ENCODE assay signal across 8 cellular contexts in the genomic region with DNA sequence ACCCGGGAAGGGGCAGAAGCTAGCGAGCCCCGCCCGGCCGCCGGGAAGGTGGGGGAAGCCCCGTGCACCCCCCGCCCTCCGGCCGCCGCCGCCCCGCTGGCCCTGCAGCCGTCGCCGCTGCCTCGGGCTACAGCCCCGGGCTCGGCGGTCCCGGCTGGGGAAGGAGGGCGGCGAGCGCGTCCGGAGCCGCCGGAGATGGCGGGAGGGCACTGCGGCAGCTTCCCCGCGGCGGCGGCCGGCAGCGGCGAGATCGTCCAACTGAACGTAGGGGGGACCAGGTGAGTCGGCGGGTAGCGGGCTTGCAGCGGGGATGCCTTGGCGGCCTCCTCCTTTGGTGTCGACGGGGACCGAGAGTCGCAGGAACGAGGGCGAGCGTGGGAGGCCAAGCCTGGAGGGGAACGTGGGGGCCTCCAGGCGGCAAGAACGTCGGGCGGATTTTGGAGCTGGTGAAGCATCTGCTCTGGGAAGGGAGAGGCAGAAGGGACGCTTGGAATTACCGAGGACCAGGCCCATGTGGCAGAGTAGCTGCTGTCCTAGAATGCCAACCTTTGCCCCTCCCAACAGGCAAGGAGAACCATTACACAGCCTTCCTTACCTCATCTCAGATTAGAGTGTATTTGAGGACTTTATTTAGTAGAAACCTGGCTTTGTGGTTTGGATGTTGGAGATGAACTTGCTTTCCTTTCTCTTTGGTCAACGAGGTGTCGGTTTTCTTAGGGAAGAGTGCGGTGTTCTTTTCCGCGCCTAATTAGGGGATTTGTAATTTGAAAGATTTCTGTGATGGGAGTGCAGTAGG. TPM values are rescaled to one million over a fixed set of nuclear protein-coding genes. Genes with fewer than 3 reads are reported as not detected.
DNase-seq lines count a peak whose midpoint lies in the region; ATAC-seq, FAIRE-seq and TF ChIP-seq lines count a peak whose summit lies in the region.

No MANE protein-coding gene starts in this region.

- H3K79me2 ChIP-seq in keratinocyte (ENCODE audit: control insufficient read depth, insufficient read depth, low read length): peaks cover 55% of the 10 kb centered on the region

- DNase-seq in NCI-H1436 (lab: John Stamatoyannopoulos, UW) (peak; percentile 35), NCI-H1436 treated with DMSO at 0.1 percent for 48 hours (lab: John Stamatoyannopoulos, UW) (no peak), NB4 (ENCODE audit: low read depth) (peak; percentile 67), T follicular helper cell (ENCODE audit: low read depth) (peak; percentile 1), bronchial epithelial cell (ENCODE audit: low read depth) (peak; percentile 49), keratinocyte (ENCODE audit: low read depth, low spot score) (no peak), smooth muscle cell of the brain vasculature (ENCODE audit: low read depth, low spot score) (peak; percentile 18)

- H3K9me3 ChIP-seq in keratinocyte (ENCODE audit: control insufficient read depth, low read depth, low read length): no peaks in the 10 kb centered on the region

- H3K27me3 ChIP-seq in bronchial epithelial cell (ENCODE audit: control insufficient read depth, insufficient read depth, low read length) (no peaks in the 10 kb centered on the region), keratinocyte (ENCODE audit: control insufficient read depth, extremely low read depth, insufficient read depth, low read length) (no peaks in the 10 kb centered on the region)

- dilution Hi-C loops in keratinocyte (cut with MboI; ENCODE audit: extremely low pct_ligation_motif_present, low sequenced_read_pairs): no loop called here

- H3K4me3 ChIP-seq in NB4 (ENCODE audit: low read depth, low read length): peak overlapping the region; percentile 89
- H3K4me3 ChIP-seq in bronchial epithelial cell (ENCODE audit: low read depth, low read length): peak overlapping the region; percentile 84
- H3K4me3 ChIP-seq in keratinocyte (ENCODE audit: control insufficient read depth in 2 of 3, extremely low read depth in 1 of 3, insufficient read depth in 2 of 3, low read depth in 1 of 3, low read length in 3 of 3): peak overlapping the region; percentile 74 to 89 (median 88)

- H3K4me1 ChIP-seq in keratinocyte (ENCODE audit: control insufficient read depth, extremely low read depth, insufficient read depth, low read length): peaks cover 28% of the 10 kb centered on the region

- peak overlapping the region; percentile 92 for H3K4me2 ChIP-seq in keratinocyte (ENCODE audit: control insufficient read depth, extremely low read depth, insufficient read depth, low read depth, low read length)

- no peak for TF ChIP-seq POLR2A in NB4 (IDR thresholded peaks at IDR 0.05; ENCODE audit: extremely low read depth, insufficient read length)

- H3K27ac ChIP-seq in keratinocyte (ENCODE audit: control insufficient read depth, insufficient read depth, low read length): peak overlapping the region; percentile 60

- H2AFZ ChIP-seq in keratinocyte (ENCODE audit: control insufficient read depth, low read length): peak overlapping the region; percentile 49

- H4K20me1 ChIP-seq in keratinocyte (ENCODE audit: control insufficient read depth, extremely low read depth, insufficient read depth, low read length): no peaks in the 10 kb centered on the region

- H3K36me3 ChIP-seq in bronchial epithelial cell (ENCODE audit: control insufficient read depth, insufficient read depth, low read length): no peaks in the 10 kb centered on the region
- no peaks in the 10 kb centered on the region for H3K36me3 ChIP-seq in keratinocyte (ENCODE audit: control insufficient read depth in 2 of 2, extremely low read depth in 1 of 2, insufficient read depth in 2 of 2, low read length in 2 of 2)

- H3K9me1 ChIP-seq in keratinocyte (ENCODE audit: control insufficient read depth, extremely low read depth, insufficient read depth, low read length): no peaks in the 10 kb centered on the region

- H3K9ac ChIP-seq in keratinocyte (ENCODE audit: control insufficient read depth, extremely low read depth, insufficient read depth, low read length): peak overlapping the region; percentile 84

- FAIRE-seq in bronchial epithelial cell (lab: Jason Lieb, UNC): no peak
- FAIRE-seq in keratinocyte (lab: Jason Lieb, UNC): no peak

- no peak for TF ChIP-seq CTCF in NB4 (IDR thresholded peaks at IDR 0.05; ENCODE audit: low read depth, low read length)
- no peak for TF ChIP-seq CTCF in bronchial epithelial cell (IDR thresholded peaks at IDR 0.05; ENCODE audit: insufficient read depth, low read length, severe bottlenecking)
- TF ChIP-seq CTCF in keratinocyte (optimal IDR thresholded peaks at IDR 0.05 in 1 of 3, IDR thresholded peaks at IDR 0.05 in 1 of 3, conservative IDR thresholded peaks at IDR 0.05 in 1 of 3; ENCODE audit: extremely low read depth in 1 of 3, insufficient read depth in 2 of 3, low read length in 3 of 3): no peak

- peak; percentile 61 for ATAC-seq in HG02623 (IDR thresholded peaks at IDR 0.05; ENCODE audit: unreplicated experiment)

RNA-seq across cellular contexts. Expression of gene KCTD3, which starts 0.6 kb away (rescaled TPM):
- total RNA-seq in bronchial epithelial cell: 29.1 and 32.9 TPM in 2 replicates
- polyA plus RNA-seq in keratinocyte: 25.5 to 43.4 TPM (median 30.6 TPM) in 3 replicates
- 15.2 TPM for polyA plus RNA-seq in keratinocyte (2011; ENCODE audit: low read depth)
- polyA plus RNA-seq in keratinocyte (2011; cell fraction: cytosol; rRNA removed): 21.1 and 47.9 TPM in 2 replicates
- 37.0 and 42.8 TPM in 2 replicates for polyA plus RNA-seq in keratinocyte (2011; cell fraction: nucleus; rRNA removed)
- polyA plus RNA-seq in keratinocyte (2012; ENCODE audit: low replicate concordance): 9.9 and 21.8 TPM in 2 replicates
- polyA minus RNA-seq in keratinocyte: 30.0 to 76.9 TPM (median 56.5 TPM) in 3 replicates
- 24.4 TPM for polyA minus RNA-seq in keratinocyte (2011; cell fraction: cytosol; rRNA and poly(A)+ RNA removed)
- 16.4 and 32.7 TPM in 2 replicates for polyA minus RNA-seq in keratinocyte (2011; cell fraction: nucleus; rRNA and poly(A)+ RNA removed)

Comparison
In these comparisons a context has a peak if more than half of its experiments do, and no peak if none do; other contexts are left out.
1. DNase-seq: peak in NCI-H1436 (single experiment), NB4 (single experiment), T follicular helper cell (single experiment), bronchial epithelial cell (single experiment) and smooth muscle cell of the brain vasculature (single experiment); none in NCI-H1436 treated with DMSO at 0.1 percent for 48 hours (single experiment) and keratinocyte (single experiment).
2. Peak in every context shown above with its lines, with median percentiles within 50 percentile points of each other: H3K4me3 ChIP-seq.